25 cellular contexts compared by ENCODE assay signal in genomic region chr7:66517212-66517909, GRCh38.
A peak's percentile ranks its signal among the peaks of the same experiment; 100 is the strongest.
DNase-seq lines count a peak whose midpoint lies in the region; ATAC-seq and TF ChIP-seq lines count a peak whose summit lies in the region.
"Had no signal": no experiment of that assay in that cellular context is flagged by ENCODE, and none has a peak within 500 bp of the region (broad histone marks: within the 10 kb centered on the region; RNA-seq: fewer than 3 reads in every experiment).

No MANE protein-coding gene starts in this region.

- peak overlapping the region; percentile 17 for H3K9ac ChIP-seq in smooth muscle cell (ENCODE audit: low read depth)
- H3K9ac ChIP-seq: BLaER1 treated with 17β-estradiol and CSF1 and Interleukin-3, amounts not matched to agents 10 nM and 100 nM had no signal

- no peaks in the 10 kb centered on the region for H3K4me1 Mint-ChIP-seq in brain

- peak overlapping the region; percentile 77 for H3K4me2 ChIP-seq in smooth muscle cell
- H3K4me2 ChIP-seq: BLaER1 treated with 17β-estradiol and CSF1 and Interleukin-3, amounts not matched to agents 10 nM and 100 nM had no signal

- intact Hi-C loops in Right ventricle myocardium inferior (cut with DNase I) (no loop called here), left cardiac atrium (cut with DNase I) (no loop called here)

- H2AFZ ChIP-seq in smooth muscle cell (ENCODE audit: low read depth), result no peak overlapping the region

- peaks cover 4% of the 10 kb centered on the region for H3K27me3 Mint-ChIP-seq in brain
- H3K27me3 Mint-ChIP-seq: CD4-positive, alpha-beta memory T cell had no signal

- H3K9me3 Mint-ChIP-seq in brain, result no peaks in the 10 kb centered on the region
- H3K9me3 Mint-ChIP-seq: CD4-positive, alpha-beta memory T cell had no signal

- H3K4me3 ChIP-seq in smooth muscle cell, result no peak overlapping the region
- H3K4me3 ChIP-seq: BLaER1 treated with 17β-estradiol and CSF1 and Interleukin-3, amounts not matched to agents 10 nM and 100 nM; GM12878; HAP-1 had no signal

- WGBS in smooth muscle cell (ENCODE audit: low lambda C conversion rate), result 60% methylated on average over 7 of the region's 7 CpGs

- H3F3A ChIP-seq in smooth muscle cell (ENCODE audit: low read depth), result no peaks in the 10 kb centered on the region

- TF ChIP-seq CTCF in brain (conservative IDR thresholded peaks at IDR 0.05) (no peak), foreskin keratinocyte (conservative IDR thresholded peaks at IDR 0.05) (no peak), smooth muscle cell (IDR thresholded peaks at IDR 0.05; ENCODE audit: borderline replicate concordance, insufficient read depth, poor library complexity, severe bottlenecking) (no peak)

- H3K27ac ChIP-seq in foreskin keratinocyte (no peak overlapping the region), smooth muscle cell (ENCODE audit: low read depth) (peak overlapping the region; percentile 76)
- H3K27ac ChIP-seq: BLaER1 treated with 17β-estradiol and CSF1 and Interleukin-3, amounts not matched to agents 10 nM and 100 nM had no signal

- no peak overlapping the region for H3K4me3 Mint-ChIP-seq in brain
- H3K4me3 Mint-ChIP-seq: CD4-positive, alpha-beta memory T cell had no signal

- DNase-seq in Right ventricle myocardium inferior (ENCODE audit: missing footprints) (peak; percentile 22), left cardiac atrium (no peak), foreskin keratinocyte (peak; percentile 2 to 19), smooth muscle cell (lab: John Stamatoyannopoulos, UW; ENCODE audit: unreplicated experiment) (no peak), NCI-H1092 (lab: John Stamatoyannopoulos, UW) (no peak)
- DNase-seq: 8988T; Caco-2; CD4-positive, alpha-beta memory T cell; DMS 273 treated with DMSO at 0.1 percent for 48 hours; DMS79 treated with DMSO at 0.1 percent for 48 hours; IMR-90; Karpas-422; MV-4-11; NCI-H1694; NCI-H2081; NCI-H2171 treated with DMSO at 0.1 percent for 48 hours; NCI-H524 treated with DMSO at 0.1 percent for 48 hours; OCI-M1; SHP77 had no signal

- H3K79me2 ChIP-seq in smooth muscle cell (ENCODE audit: low read depth), result no peaks in the 10 kb centered on the region

- no peaks in the 10 kb centered on the region for H3K36me3 ChIP-seq in smooth muscle cell (ENCODE audit: low read depth)
- H3K36me3 ChIP-seq: BLaER1 treated with 17β-estradiol and CSF1 and Interleukin-3, amounts not matched to agents 10 nM and 100 nM; HAP-1 had no signal

- no peaks in the 10 kb centered on the region for H3K4me1 ChIP-seq in foreskin keratinocyte
- no peaks in the 10 kb centered on the region for H3K4me1 ChIP-seq in smooth muscle cell (ENCODE audit: low read depth)
- H3K4me1 ChIP-seq: Caco-2, HAP-1 had no signal

- H3K27ac Mint-ChIP-seq in brain, result peak overlapping the region in 3 of 5 experiments; percentile 49 to 80 (median 73)

- H3K27me3 ChIP-seq in foreskin keratinocyte, result no peaks in the 10 kb centered on the region
- H3K27me3 ChIP-seq in smooth muscle cell (ENCODE audit: low read depth), result no peaks in the 10 kb centered on the region
- H3K27me3 ChIP-seq: BLaER1 treated with 17β-estradiol and CSF1 and Interleukin-3, amounts not matched to agents 10 nM and 100 nM had no signal

- H3K9me3 ChIP-seq in smooth muscle cell (replicated peaks; ENCODE audit: low read depth), result no peaks in the 10 kb centered on the region
- H3K9me3 ChIP-seq: BLaER1 treated with 17β-estradiol and CSF1 and Interleukin-3, amounts not matched to agents 10 nM and 100 nM; Caco-2; HAP-1 had no signal

- H3K36me3 Mint-ChIP-seq in brain, result no peaks in the 10 kb centered on the region
- H3K36me3 Mint-ChIP-seq: CD4-positive, alpha-beta memory T cell had no signal

- no peak for ATAC-seq in Right ventricle myocardium inferior
- no peak for ATAC-seq in left cardiac atrium
- peak; percentile 21 for ATAC-seq in foreskin keratinocyte
- no peak for ATAC-seq in GM21619 (IDR thresholded peaks at IDR 0.05; ENCODE audit: unreplicated experiment)
- ATAC-seq in GM18502 (IDR thresholded peaks at IDR 0.05; ENCODE audit: poor library complexity, unreplicated experiment), result no peak
- ATAC-seq: GM12878 had no signal

- H4K20me1 ChIP-seq in smooth muscle cell (ENCODE audit: low read depth), result no peaks in the 10 kb centered on the region
- H4K20me1 ChIP-seq: BLaER1 treated with 17β-estradiol and CSF1 and Interleukin-3, amounts not matched to agents 10 nM and 100 nM had no signal

Comparison
In these comparisons a context has a peak if more than half of its experiments do, and no peak if none do; other contexts are left out.
1. DNase-seq: peak in Right ventricle myocardium inferior (single experiment) and foreskin keratinocyte (2 of 2); none in left cardiac atrium (single experiment), smooth muscle cell (single experiment) and NCI-H1092 (single experiment).